ENCODE assay signal across 8 cellular contexts in genomic region chr1:220733090-220733569, GRCh38. TPM values are rescaled to one million over a fixed set of nuclear protein-coding genes. Genes with fewer than 3 reads are reported as not detected.
DNase-seq lines count a peak whose midpoint lies in the region; ATAC-seq and TF ChIP-seq lines count a peak whose summit lies in the region.

No MANE protein-coding gene starts in this region.

- no peak overlapping the region for H3K23ac ChIP-seq in mesendoderm (ENCODE audit: low read length)

- no peak overlapping the region for H2AK5ac ChIP-seq in mesendoderm (ENCODE audit: low read length)

- no peaks in the 10 kb centered on the region for H3K36me3 ChIP-seq in mesendoderm (ENCODE audit: control insufficient read depth, insufficient read depth, low read length)

- DNase-seq in NCI-H748 treated with DMSO at 0.1 percent for 48 hours (lab: John Stamatoyannopoulos, UW) (peak; percentile 46), mesendoderm (peak; percentile 92)
- DNase-seq in activated CD4-positive, alpha-beta T cell treated with anti-CD3 and anti-CD28 coated beads, Interleukin-2, amount 50 U/mL, for 48 hours = peak; percentile 74 to 83
- peak; percentile 63 for DNase-seq in effector CD4-positive, alpha-beta T cell
- peak; percentile 58 for DNase-seq in stimulated activated CD8-positive, alpha-beta memory T cell treated with anti-CD3 and anti-CD28 coated beads, Interleukin-15, amount 100 ng/mL, for 1 hour (ENCODE audit: low read depth)

- ATAC-seq in GM19372 (IDR thresholded peaks at IDR 0.05; ENCODE audit: low read depth, unreplicated experiment) = peak; percentile 94
- peak; percentile 89 for ATAC-seq in HG03460 (IDR thresholded peaks at IDR 0.05; ENCODE audit: unreplicated experiment)

- no peaks in the 10 kb centered on the region for H3K79me1 ChIP-seq in mesendoderm (ENCODE audit: low read length)

- H2BK120ac ChIP-seq in mesendoderm (ENCODE audit: low read depth, low read length) = no peak overlapping the region

- H3K4me2 ChIP-seq in mesendoderm (ENCODE audit: low read length) = no peak overlapping the region

- no peak overlapping the region for H3K56ac ChIP-seq in mesendoderm (ENCODE audit: low read length)

- peak; percentile 94 for TF ChIP-seq CTCF in C4-2B (conservative IDR thresholded peaks at IDR 0.05)

- H3K4me3 ChIP-seq in mesendoderm (ENCODE audit: low read length) = no peak overlapping the region

- H4K8ac ChIP-seq in mesendoderm (ENCODE audit: low read depth, low read length) = no peak overlapping the region

- H3K4ac ChIP-seq in mesendoderm (ENCODE audit: low read depth, low read length) = no peak overlapping the region

- H2BK15ac ChIP-seq in mesendoderm (replicated peaks; ENCODE audit: low read depth) = no peak overlapping the region

- no CpG with 5 or more reads among the region's 15 CpGs for WGBS in mesendoderm (ENCODE audit: extremely low coverage, insufficient coverage, low lambda C conversion rate)

- no peaks in the 10 kb centered on the region for H3K27me3 ChIP-seq in mesendoderm (ENCODE audit: insufficient read depth, low read length, poor library complexity)

- H3K79me2 ChIP-seq in mesendoderm (ENCODE audit: control insufficient read depth, insufficient read depth, low read length) = no peaks in the 10 kb centered on the region

- H2BK5ac ChIP-seq in mesendoderm (ENCODE audit: low read length) = no peak overlapping the region

- H3K18ac ChIP-seq in mesendoderm (ENCODE audit: low read length) = no peak overlapping the region

- H3K4me1 ChIP-seq in mesendoderm (ENCODE audit: control insufficient read depth, low read depth, low read length) = no peaks in the 10 kb centered on the region

- peak overlapping the region; percentile 90 for H3K27ac ChIP-seq in C4-2B
- H3K27ac ChIP-seq in mesendoderm (ENCODE audit: low read depth, low read length) = no peak overlapping the region

- no peak overlapping the region for H4K5ac ChIP-seq in mesendoderm (ENCODE audit: low read length)

- no peak overlapping the region for H3K9ac ChIP-seq in mesendoderm (ENCODE audit: low read length)

RNA-seq across cellular contexts. Expression of gene MTARC2, which starts 15.0 kb away (rescaled TPM):
- 4.2 TPM for polyA plus RNA-seq in mesendoderm (2013, experiment 1 of 2)
- 3.3 TPM for polyA plus RNA-seq in mesendoderm (2013, experiment 2 of 2)

RNA-seq across cellular contexts. Expression of gene C1orf115, which starts 43.0 kb away (rescaled TPM):
- polyA plus RNA-seq in mesendoderm (2013, experiment 1 of 2) = 2.2 TPM
- polyA plus RNA-seq in mesendoderm (2013, experiment 2 of 2) = 2.3 TPM

RNA-seq across cellular contexts. Expression of gene MTARC1, which starts 53.6 kb away (rescaled TPM):
- 21.1 TPM for polyA plus RNA-seq in mesendoderm (2013, experiment 1 of 2)
- polyA plus RNA-seq in mesendoderm (2013, experiment 2 of 2) = 21.5 TPM
